ENCODE assay signal across 9 cellular contexts in genomic region chr19:42023121-42023942, GRCh38. TPM values are rescaled to one million over a fixed set of nuclear protein-coding genes. Genes with fewer than 3 reads are reported as not detected.
DNase-seq lines count a peak whose midpoint lies in the region; ATAC-seq, FAIRE-seq and TF ChIP-seq lines count a peak whose summit lies in the region.
"Had no signal": no experiment of that assay in that cellular context is flagged by ENCODE, and none has a peak within 500 bp of the region (broad histone marks: within the 10 kb centered on the region; RNA-seq: fewer than 3 reads in every experiment).

No MANE protein-coding gene starts in this region.

- no peaks in the 10 kb centered on the region for H3K4me1 Mint-ChIP-seq in Calu3 (ENCODE audit: low read depth, unreplicated experiment)
- no peaks in the 10 kb centered on the region for H3K4me1 Mint-ChIP-seq in T-helper 2 cell treated with Interferon-gamma antibody and Interleukin-4, amounts not matched to agents 5 μg/mL and 100 μg/mL, for 36 hours (ENCODE audit: low read depth)

- H3K4me1 ChIP-seq in keratinocyte (ENCODE audit: control insufficient read depth, extremely low read depth, insufficient read depth, low read length) = no peaks in the 10 kb centered on the region

- H3K36me3 Mint-ChIP-seq in Calu3 (ENCODE audit: insufficient read depth, unreplicated experiment) = no peaks in the 10 kb centered on the region
- no peaks in the 10 kb centered on the region for H3K36me3 Mint-ChIP-seq in T-helper 2 cell treated with Interferon-gamma antibody and Interleukin-4, amounts not matched to agents 5 μg/mL and 100 μg/mL, for 36 hours (ENCODE audit: low read depth)

- H3K79me2 ChIP-seq in keratinocyte (ENCODE audit: control insufficient read depth, insufficient read depth, low read length) = no peaks in the 10 kb centered on the region

- DNase-seq in Calu3 = peak; percentile 54
- DNase-seq in HEK293T (ENCODE audit: extremely low spot score) = peak; percentile 69
- DNase-seq in UCSD-AML1 (lab: John Stamatoyannopoulos, UW; ENCODE audit: unreplicated experiment) = peak; percentile 49
- DNase-seq in keratinocyte (ENCODE audit: low read depth, low spot score) = no peak
- no peak for DNase-seq in T-helper 2 cell treated with Interferon-gamma antibody and Interleukin-4, amounts not matched to agents 5 μg/mL and 100 μg/mL, for 36 hours (ENCODE audit: low spot score)
- DNase-seq in glomerular visceral epithelial cell (ENCODE audit: extremely low spot score) = no peak
- DNase-seq: activated CD8-positive, alpha-beta memory T cell treated with anti-CD3 and anti-CD28 coated beads for 24 hours had no signal

- H3K36me3 ChIP-seq in keratinocyte (ENCODE audit: control insufficient read depth in 2 of 2, extremely low read depth in 1 of 2, insufficient read depth in 2 of 2, low read length in 2 of 2) = no peaks in the 10 kb centered on the region

- peak; percentile 47 for TF ChIP-seq CTCF in Calu3 (IDR thresholded peaks at IDR 0.05; ENCODE audit: unreplicated experiment)
- peak; percentile 48 to 66 (median 66) for TF ChIP-seq CTCF in keratinocyte (optimal IDR thresholded peaks at IDR 0.05 in 1 of 3, IDR thresholded peaks at IDR 0.05 in 1 of 3, conservative IDR thresholded peaks at IDR 0.05 in 1 of 3; ENCODE audit: extremely low read depth in 1 of 3, insufficient read depth in 2 of 3, low read length in 3 of 3)

- no peak overlapping the region for H3K4me3 Mint-ChIP-seq in Calu3 (ENCODE audit: low read depth, unreplicated experiment)
- H3K4me3 Mint-ChIP-seq in T-helper 2 cell treated with Interferon-gamma antibody and Interleukin-4, amounts not matched to agents 5 μg/mL and 100 μg/mL, for 36 hours = no peak overlapping the region

- no peak overlapping the region for H3K9ac ChIP-seq in keratinocyte (ENCODE audit: control insufficient read depth, extremely low read depth, insufficient read depth, low read length)

- H4K20me1 ChIP-seq in keratinocyte (ENCODE audit: control insufficient read depth, extremely low read depth, insufficient read depth, low read length) = no peaks in the 10 kb centered on the region

- dilution Hi-C loops in keratinocyte (cut with MboI; ENCODE audit: extremely low pct_ligation_motif_present, low sequenced_read_pairs) = no loop called here

- H3K9me3 ChIP-seq in keratinocyte (ENCODE audit: control insufficient read depth, low read depth, low read length) = no peaks in the 10 kb centered on the region

- no peak overlapping the region for H2AFZ ChIP-seq in keratinocyte (ENCODE audit: control insufficient read depth, low read length)

- no TSS peak for BruUV-seq in Calu3 (replicated peaks; lab: Mats Ljungman, UMichigan)

- H3K9me3 Mint-ChIP-seq in Calu3 (ENCODE audit: low read depth, unreplicated experiment) = no peaks in the 10 kb centered on the region
- no peaks in the 10 kb centered on the region for H3K9me3 Mint-ChIP-seq in T-helper 2 cell treated with Interferon-gamma antibody and Interleukin-4, amounts not matched to agents 5 μg/mL and 100 μg/mL, for 36 hours

- intact Hi-C loops in Calu3 (cut with micrococcal nuclease; ENCODE audit: unreplicated experiment) = no loop called here

- POLR2A ChIA-PET in HEK293T (lab: Yijun Ruan, JAX) = interaction anchor here (0.9 kb wide), 1 partner anchor 163 kb away, joined by 3 read pairs; the partner anchor contains the start of gene RPS19

- CTCF ChIA-PET in Calu3 (lab: Charles Lee) (interaction anchor here (0.9 to 1.5 kb wide), 2 partner anchors 11 to 12 kb away, joined by 3 to 5 read pairs; no protein-coding TSS in a partner anchor), HEK293T (lab: Yijun Ruan, JAX) (interaction anchor here (0.6 to 1.7 kb wide), 7 partner anchors 8 to 277 kb away, joined by 3 to 10 read pairs (median 6); no protein-coding TSS in a partner anchor)

- H3K9me1 ChIP-seq in keratinocyte (ENCODE audit: control insufficient read depth, extremely low read depth, insufficient read depth, low read length) = no peaks in the 10 kb centered on the region

- H3K4me2 ChIP-seq in keratinocyte (ENCODE audit: control insufficient read depth, extremely low read depth, insufficient read depth, low read depth, low read length) = no peak overlapping the region

- H3K4me3 ChIP-seq in keratinocyte (ENCODE audit: control insufficient read depth in 2 of 3, extremely low read depth in 1 of 3, insufficient read depth in 2 of 3, low read depth in 1 of 3, low read length in 3 of 3) = no peak overlapping the region

- no peak overlapping the region for H3K27ac Mint-ChIP-seq in Calu3 (ENCODE audit: unreplicated experiment)
- H3K27ac Mint-ChIP-seq in T-helper 2 cell treated with Interferon-gamma antibody and Interleukin-4, amounts not matched to agents 5 μg/mL and 100 μg/mL, for 36 hours = no peak overlapping the region

- FAIRE-seq in keratinocyte (lab: Jason Lieb, UNC) = no peak

- ATAC-seq in GM18907 (IDR thresholded peaks at IDR 0.05; ENCODE audit: unreplicated experiment) (no peak), GM21786 (IDR thresholded peaks at IDR 0.05; ENCODE audit: unreplicated experiment) (no peak)

- H3K27me3 Mint-ChIP-seq in Calu3 (ENCODE audit: unreplicated experiment) = peaks cover 97% of the 10 kb centered on the region
- no peaks in the 10 kb centered on the region for H3K27me3 Mint-ChIP-seq in T-helper 2 cell treated with Interferon-gamma antibody and Interleukin-4, amounts not matched to agents 5 μg/mL and 100 μg/mL, for 36 hours (ENCODE audit: low read depth)

- H3K27me3 ChIP-seq in keratinocyte (ENCODE audit: control insufficient read depth, extremely low read depth, insufficient read depth, low read length) = peaks cover 4% of the 10 kb centered on the region

- no peak overlapping the region for H3K27ac ChIP-seq in keratinocyte (ENCODE audit: control insufficient read depth, insufficient read depth, low read length)

TF ChIP-seq in HEK293T, 16 proteins besides CTCF, POLR2A, EP300 and RAD21:
- TF ChIP-seq CTBP1 (IDR thresholded peaks at IDR 0.05; ENCODE audit: borderline replicate concordance) (no peak), ELF4 (IDR thresholded peaks at IDR 0.05) (no peak), PKNOX1 (IDR thresholded peaks at IDR 0.05) (no peak), LEF1 (IDR thresholded peaks at IDR 0.05; ENCODE audit: borderline replicate concordance) (no peak), NFRKB (IDR thresholded peaks at IDR 0.05) (no peak), HDGF (IDR thresholded peaks at IDR 0.05; ENCODE audit: borderline replicate concordance) (no peak), SUZ12 (IDR thresholded peaks at IDR 0.05) (no peak), TARDBP (IDR thresholded peaks at IDR 0.05) (no peak), BHLHE40 (IDR thresholded peaks at IDR 0.05; ENCODE audit: borderline replicate concordance) (no peak), SP1 (IDR thresholded peaks at IDR 0.05) (no peak), FOXM1 (IDR thresholded peaks at IDR 0.05; ENCODE audit: borderline replicate concordance) (no peak), FOXK2 (IDR thresholded peaks at IDR 0.05) (no peak), ZNF384 (IDR thresholded peaks at IDR 0.05) (no peak), ARNT (IDR thresholded peaks at IDR 0.05) (no peak), L3MBTL2 (conservative IDR thresholded peaks at IDR 0.05) (no peak), FOXA1 (IDR thresholded peaks at IDR 0.05) (no peak)

RNA-seq across cellular contexts. Expression of gene ATP1A3, which starts 29.3 kb away (rescaled TPM):
- total RNA-seq in Calu3 (2022) = 1.1 and 1.7 TPM in 2 replicates
- 0.05 to 0.09 TPM in 2 of 3 replicates, not detected in the other for polyA plus RNA-seq in keratinocyte
- not detected for polyA plus RNA-seq in keratinocyte (2011; ENCODE audit: low read depth)
- 0.04 TPM in 1 of 2 replicates, not detected in the other for polyA plus RNA-seq in keratinocyte (2011; cell fraction: cytosol; rRNA removed)
- 0.19 and 0.23 TPM in 2 replicates for polyA plus RNA-seq in keratinocyte (2011; cell fraction: nucleus; rRNA removed)
- 0.20 and 0.21 TPM in 2 replicates for polyA plus RNA-seq in keratinocyte (2012; ENCODE audit: low replicate concordance)
- 0.13 to 0.30 TPM in 2 of 3 replicates, not detected in the other for polyA minus RNA-seq in keratinocyte
- not detected for polyA minus RNA-seq in keratinocyte (2011; cell fraction: cytosol; rRNA and poly(A)+ RNA removed)
- polyA minus RNA-seq in keratinocyte (2011; cell fraction: nucleus; rRNA and poly(A)+ RNA removed) = 0.21 and 0.31 TPM in 2 replicates

RNA-seq across cellular contexts. Expression of gene GRIK5, which starts 46.7 kb away (rescaled TPM):
- total RNA-seq in Calu3 (2022) = 0.44 and 0.61 TPM in 2 replicates
- polyA plus RNA-seq in keratinocyte = 0.06 to 0.44 TPM (median 0.17 TPM) in 3 replicates
- not detected for polyA plus RNA-seq in keratinocyte (2011; ENCODE audit: low read depth)
- polyA plus RNA-seq in keratinocyte (2011; cell fraction: cytosol; rRNA removed) = 0.02 and 0.19 TPM in 2 replicates
- 0.64 and 0.84 TPM in 2 replicates for polyA plus RNA-seq in keratinocyte (2011; cell fraction: nucleus; rRNA removed)
- 0.06 and 0.55 TPM in 2 replicates for polyA plus RNA-seq in keratinocyte (2012; ENCODE audit: low replicate concordance)
- 0.03 to 0.10 TPM in 2 of 3 replicates, not detected in the other for polyA minus RNA-seq in keratinocyte
- polyA minus RNA-seq in keratinocyte (2011; cell fraction: cytosol; rRNA and poly(A)+ RNA removed) = not detected
- 0.23 and 0.32 TPM in 2 replicates for polyA minus RNA-seq in keratinocyte (2011; cell fraction: nucleus; rRNA and poly(A)+ RNA removed)

RNA-seq across cellular contexts. Expression of gene ZNF574, which starts 52.6 kb away (rescaled TPM):
- total RNA-seq in Calu3 (2022) = 22.0 and 22.1 TPM in 2 replicates
- 6.8 to 14.7 TPM (median 13.1 TPM) in 3 replicates for polyA plus RNA-seq in keratinocyte
- polyA plus RNA-seq in keratinocyte (2011; ENCODE audit: low read depth) = 3.3 TPM
- polyA plus RNA-seq in keratinocyte (2011; cell fraction: cytosol; rRNA removed) = 6.3 and 11.4 TPM in 2 replicates
- 12.9 and 21.1 TPM in 2 replicates for polyA plus RNA-seq in keratinocyte (2011; cell fraction: nucleus; rRNA removed)
- 10.4 and 16.0 TPM in 2 replicates for polyA plus RNA-seq in keratinocyte (2012; ENCODE audit: low replicate concordance)
- polyA minus RNA-seq in keratinocyte = 22.3 to 69.2 TPM (median 36.5 TPM) in 3 replicates
- polyA minus RNA-seq in keratinocyte (2011; cell fraction: cytosol; rRNA and poly(A)+ RNA removed) = 48.3 TPM
- polyA minus RNA-seq in keratinocyte (2011; cell fraction: nucleus; rRNA and poly(A)+ RNA removed) = 34.5 and 36.4 TPM in 2 replicates

Comparison
In these comparisons a context has a peak if more than half of its experiments do, and no peak if none do; other contexts are left out.
1. DNase-seq: peak in Calu3 (single experiment), HEK293T (single experiment) and UCSD-AML1 (single experiment); none in keratinocyte (single experiment), T-helper 2 cell treated with Interferon-gamma antibody and Interleukin-4, amounts not matched to agents 5 μg/mL and 100 μg/mL, for 36 hours (single experiment) and glomerular visceral epithelial cell (single experiment).